Comparison of ENCODE assay signal across 17 cellular contexts in genomic region chr1:30109853-30110252, GRCh38.
DNase-seq lines count a peak whose midpoint lies in the region; ATAC-seq and TF ChIP-seq lines count a peak whose summit lies in the region.
"Had no signal": no experiment of that assay in that cellular context is flagged by ENCODE, and none has a peak within 500 bp of the region (broad histone marks: within the 10 kb centered on the region; RNA-seq: fewer than 3 reads in every experiment).

No MANE protein-coding gene starts in this region.

- in situ Hi-C loops in astrocyte of the cerebellum (cut with HindIII; ENCODE audit: low sequenced_read_pairs): loop anchor here (25.0 kb wide), 2 partner anchors 748 to 873 kb away; partner anchors contain the start of genes MECR and PTPRU

- H3K4me1 ChIP-seq in uterus: no peaks in the 10 kb centered on the region

- no peak for TF ChIP-seq CTCF in astrocyte of the cerebellum (IDR thresholded peaks at IDR 0.05; ENCODE audit: low read depth, low read length, missing control alignments)
- TF ChIP-seq CTCF in uterus (IDR thresholded peaks at IDR 0.05): no peak

- H3K4me3 ChIP-seq in astrocyte of the cerebellum (ENCODE audit: low read depth, low read length): no peak overlapping the region
- no peak overlapping the region for H3K4me3 ChIP-seq in uterus
- H3K4me3 ChIP-seq: PC-9 had no signal

- intact Hi-C loops in Right ventricle myocardium inferior (cut with DNase I) (loop anchor here (2.0 to 5.0 kb wide), 2 partner anchors 318 to 599 kb away; no protein-coding TSS in a partner anchor), left ventricle myocardium superior (cut with micrococcal nuclease) (no loop called here), left cardiac atrium (cut with DNase I) (loop anchor here (5.0 to 10.0 kb wide), 2 partner anchors 265 to 873 kb away; partner anchors contain the start of gene PTPRU (in 2 of the 2)), uterus (cut with DNase I; ENCODE audit: low total_unique reads) (no loop called here)

- no peak for ATAC-seq in Right ventricle myocardium inferior
- no peak for ATAC-seq in left ventricle myocardium superior
- peak; percentile 54 to 76 for ATAC-seq in left cardiac atrium
- no peak for ATAC-seq in GM21529 (IDR thresholded peaks at IDR 0.05; ENCODE audit: unreplicated experiment)
- ATAC-seq: activated CD4-positive, CD25-positive, alpha-beta regulatory T cell treated with anti-CD3 and anti-CD28 coated beads, Interleukin-2, amount 50 U/mL, for 24 hours had no signal

- H3K9me3 ChIP-seq in uterus: no peaks in the 10 kb centered on the region

- no peaks in the 10 kb centered on the region for H3K36me3 ChIP-seq in uterus

- no peak for TF ChIP-seq POLR2A in uterus (IDR thresholded peaks at IDR 0.05)

- no peaks in the 10 kb centered on the region for H3K27me3 ChIP-seq in uterus

- H3K27ac ChIP-seq in uterus: no peak overlapping the region
- H3K27ac ChIP-seq: PC-9 had no signal

- DNase-seq in Right ventricle myocardium inferior (ENCODE audit: missing footprints) (peak; percentile 67), left ventricle myocardium superior (no peak), astrocyte of the cerebellum (ENCODE audit: low read depth) (peak; percentile 26), left cardiac atrium (peak; percentile 79), uterus (peak; percentile 26 to 51), COLO668 (lab: John Stamatoyannopoulos, UW; ENCODE audit: unreplicated experiment) (no peak), activated gamma-delta T cell treated with Interleukin-2 at 50 U/mL for 16 hours (no peak)
- DNase-seq: activated naive CD4-positive, alpha-beta T cell treated with anti-CD3 and anti-CD28 coated beads, Interleukin-2, amount 50 U/mL, for 16 hours; cerebellar nuclear complex; DMS53; mesenchymal stem cell; NCI-H1092 treated with DMSO at 0.1 percent for 48 hours; NCI-H226; PC-9; stimulated activated CD4-positive, alpha-beta T cell treated with anti-CD3 and anti-CD28 coated beads, Interleukin-12 subunit alpha, Interleukin-12 subunit beta, amount 100 ng/mL, for 4 hours had no signal

Comparison
In these comparisons a context has a peak if more than half of its experiments do, and no peak if none do; other contexts are left out.
1. ATAC-seq: peak in left cardiac atrium (2 of 2); none in Right ventricle myocardium inferior (single experiment), left ventricle myocardium superior (single experiment) and GM21529 (single experiment).
2. DNase-seq: peak in Right ventricle myocardium inferior (single experiment), astrocyte of the cerebellum (single experiment), left cardiac atrium (single experiment) and uterus (2 of 2); none in left ventricle myocardium superior (single experiment), COLO668 (single experiment) and activated gamma-delta T cell treated with Interleukin-2 at 50 U/mL for 16 hours (single experiment).
3. intact Hi-C loops: an anchor here in Right ventricle myocardium inferior (2.0 to 5.0 kb wide) and left cardiac atrium (5.0 to 10.0 kb wide); none called in left ventricle myocardium superior and uterus.